In genomic region chr10:67780759-67781538, GRCh38 we compare ENCODE assay signal across 12 cellular contexts. TPM values are rescaled to one million over a fixed set of nuclear protein-coding genes. Genes with fewer than 3 reads are reported as not detected.
DNase-seq lines count a peak whose midpoint lies in the region; ATAC-seq and TF ChIP-seq lines count a peak whose summit lies in the region.
"Had no signal": no experiment of that assay in that cellular context is flagged by ENCODE, and none has a peak within 500 bp of the region (broad histone marks: within the 10 kb centered on the region; RNA-seq: fewer than 3 reads in every experiment).

No MANE protein-coding gene starts in this region.

- peak; percentile 33 for DNase-seq in PC-3
- no peak for DNase-seq in kidney tubule cell (ENCODE audit: low spot score)
- DNase-seq in activated naive CD8-positive, alpha-beta T cell treated with anti-CD3 and anti-CD28 coated beads for 36 hours = no peak
- DNase-seq in activated CD4-positive, alpha-beta T cell treated with anti-CD3 and anti-CD28 coated beads, Interleukin-2, amount 50 U/mL, for 1 hour = no peak
- DNase-seq in NCI-H82 (lab: John Stamatoyannopoulos, UW) = no peak
- DNase-seq: effector memory CD4-positive, alpha-beta T cell; stimulated activated CD4-positive, alpha-beta T cell treated with anti-CD3 and anti-CD28 coated beads, Interleukin-2, amount 100 ng/mL, for 24 hours; tibial artery had no signal

- H3K4me1 Mint-ChIP-seq in activated naive CD8-positive, alpha-beta T cell treated with anti-CD3 and anti-CD28 coated beads for 36 hours = peaks cover 28% of the 10 kb centered on the region

- H3K9me3 Mint-ChIP-seq in activated naive CD8-positive, alpha-beta T cell treated with anti-CD3 and anti-CD28 coated beads for 36 hours = no peaks in the 10 kb centered on the region
- H3K9me3 Mint-ChIP-seq: natural killer cell treated with Interleukin-12 subunit alpha and Interleukin-12 subunit beta and Interleukin-15 and Interleukin-18, amount 100 ng/mL, for 72 hours had no signal

- H3K79me2 ChIP-seq in PC-3 (ENCODE audit: low read length) = no peaks in the 10 kb centered on the region

- H3K36me3 ChIP-seq in PC-3 (ENCODE audit: low read depth, low read length) = no peaks in the 10 kb centered on the region
- H3K36me3 ChIP-seq: tibial artery had no signal

- H3K27me3 ChIP-seq in PC-3 (ENCODE audit: low read length) = no peaks in the 10 kb centered on the region

- no peaks in the 10 kb centered on the region for H3K9me3 ChIP-seq in PC-3 (ENCODE audit: low read length)
- H3K9me3 ChIP-seq: tibial artery had no signal

- ATAC-seq in GM18511 (IDR thresholded peaks at IDR 0.05; ENCODE audit: unreplicated experiment) = peak; percentile 68
- ATAC-seq in GM21390 (IDR thresholded peaks at IDR 0.05; ENCODE audit: unreplicated experiment) = peak; percentile 85
- ATAC-seq in HG03045 (IDR thresholded peaks at IDR 0.05; ENCODE audit: unreplicated experiment) = peak; percentile 94
- ATAC-seq in PC-3 = peak; percentile 30; the same call in 1 of the 2 replicates

- no peaks in the 10 kb centered on the region for H3K4me1 ChIP-seq in PC-3 (ENCODE audit: insufficient read depth, low read length)

- no peak overlapping the region for H2AFZ ChIP-seq in PC-3 (ENCODE audit: low read length)

- H3K27me3 Mint-ChIP-seq in activated naive CD8-positive, alpha-beta T cell treated with anti-CD3 and anti-CD28 coated beads for 36 hours = no peaks in the 10 kb centered on the region
- H3K27me3 Mint-ChIP-seq: natural killer cell treated with Interleukin-12 subunit alpha and Interleukin-12 subunit beta and Interleukin-15 and Interleukin-18, amount 100 ng/mL, for 72 hours had no signal

- no peak overlapping the region for H3K4me2 ChIP-seq in PC-3 (ENCODE audit: low read length)

- no peaks in the 10 kb centered on the region for H3F3A ChIP-seq in PC-3 (ENCODE audit: low read length, unreplicated experiment)

- no peak overlapping the region for H3K4me3 ChIP-seq in PC-3 (ENCODE audit: low read length)
- H3K4me3 ChIP-seq: tibial artery had no signal

- POLR2A ChIA-PET in PC-3 (lab: Charles Lee; ENCODE audit: unreplicated experiment) = interaction anchor here (0.6 kb wide), 1 partner anchor 9 kb away, joined by 4 read pairs; no protein-coding TSS in a partner anchor

- peaks cover 4% of the 10 kb centered on the region for H3K36me3 Mint-ChIP-seq in activated naive CD8-positive, alpha-beta T cell treated with anti-CD3 and anti-CD28 coated beads for 36 hours
- H3K36me3 Mint-ChIP-seq: natural killer cell treated with Interleukin-12 subunit alpha and Interleukin-12 subunit beta and Interleukin-15 and Interleukin-18, amount 100 ng/mL, for 72 hours had no signal

- intact Hi-C loops in PC-3 (cut with micrococcal nuclease) = loop anchor here (1.0 to 5.0 kb wide), 4 partner anchors 84 to 426 kb away; no protein-coding TSS in a partner anchor

- H3K4me3 Mint-ChIP-seq in activated naive CD8-positive, alpha-beta T cell treated with anti-CD3 and anti-CD28 coated beads for 36 hours = no peak overlapping the region
- H3K4me3 Mint-ChIP-seq: natural killer cell treated with Interleukin-12 subunit alpha and Interleukin-12 subunit beta and Interleukin-15 and Interleukin-18, amount 100 ng/mL, for 72 hours had no signal

- no peak overlapping the region for H3K27ac ChIP-seq in PC-3 (ENCODE audit: low read length)
- H3K27ac ChIP-seq: tibial artery had no signal

- no peak overlapping the region for H3K9ac ChIP-seq in PC-3 (ENCODE audit: low read length)

- TF ChIP-seq CTCF in PC-3 (conservative IDR thresholded peaks at IDR 0.05; ENCODE audit: low read depth, low read length) = no peak

- no peak overlapping the region for H3K27ac Mint-ChIP-seq in activated naive CD8-positive, alpha-beta T cell treated with anti-CD3 and anti-CD28 coated beads for 36 hours
- H3K27ac Mint-ChIP-seq: natural killer cell treated with Interleukin-12 subunit alpha and Interleukin-12 subunit beta and Interleukin-15 and Interleukin-18, amount 100 ng/mL, for 72 hours had no signal

- no TSS peak for BruUV-seq in PC-3 (replicated peaks; lab: Mats Ljungman, UMichigan)

- H3K9me2 ChIP-seq in PC-3 (replicated peaks; ENCODE audit: low read length) = no peaks in the 10 kb centered on the region

- CTCF ChIA-PET in PC-3 (lab: Charles Lee) = interaction anchor here (0.6 to 1.8 kb wide), 3 partner anchors 11 to 84 kb away, joined by 4 to 53 read pairs (median 9); no protein-coding TSS in a partner anchor

- H4K20me1 ChIP-seq in PC-3 (ENCODE audit: low read length) = no peaks in the 10 kb centered on the region

RNA-seq across cellular contexts. Expression of gene DNAJC12, which starts 57.0 kb away (rescaled TPM):
- 14.2 and 15.5 TPM in 2 replicates for total RNA-seq in PC-3 (2014; rRNA removed)
- total RNA-seq in activated naive CD8-positive, alpha-beta T cell treated with anti-CD3 and anti-CD28 coated beads for 36 hours = 10 to 100 TPM; 46.7 to 47.1 TPM

Comparison
In these comparisons a context has a peak if more than half of its experiments do, and no peak if none do; other contexts are left out.
1. ATAC-seq: peak in every context shown above with its lines; median percentile 94 in HG03045; 85 in GM21390; 68 in GM18511; 30 in PC-3.